ENCODE assay signal across 8 cellular contexts in genomic region chr9:126804696-126805545, GRCh38.
DNase-seq lines count a peak whose midpoint lies in the region; ATAC-seq and TF ChIP-seq lines count a peak whose summit lies in the region.

TSS of gene ZBTB43 (plus strand) at chr9:126805040. CDS start at chr9:126832510, 27,470 bp downstream.

- peak; percentile 91 for DNase-seq in GM04504 (ENCODE audit: low read depth)
- DNase-seq in NCI-H1092 treated with DMSO at 0.1 percent for 48 hours (lab: John Stamatoyannopoulos, UW) = peak; percentile 94
- peak; percentile 98 for DNase-seq in activated naive CD4-positive, alpha-beta T cell treated with anti-CD3 and anti-CD28 coated beads, Interleukin-2, amount 50 U/mL, for 16 hours
- DNase-seq in germinal center (ENCODE audit: low spot score) = peak; percentile 97
- peak; percentile 81 for DNase-seq in non-pigmented ciliary epithelial cell (ENCODE audit: low read depth)
- DNase-seq in substantia nigra (lab: John Stamatoyannopoulos, UW) = peak; percentile 59 to 96 (median 89)

- peak; percentile 62 for ATAC-seq in HG02571 (IDR thresholded peaks at IDR 0.05; ENCODE audit: unreplicated experiment)
- ATAC-seq in SK-N-SH treated with all-trans-retinoic acid at 6 μM for 48 hours = peak; percentile 96

- peak within 1 kb of the TSS; percentile 66 for H3K27ac ChIP-seq in substantia nigra (ENCODE audit: low read depth, low read length, poor library complexity, severe bottlenecking)

TF ChIP-seq in SK-N-SH treated with all-trans-retinoic acid at 6 μM for 48 hours, 23 proteins besides CTCF, POLR2A, EP300 and RAD21:
- TF ChIP-seq TSHZ2 (CRISPR knock-in tag; IDR thresholded peaks at IDR 0.05) = 0 out of 2 replicates have a peak, but pooled peaks have one; percentile 35
- no peak for TF ChIP-seq PPARA (CRISPR knock-in tag; IDR thresholded peaks at IDR 0.05; ENCODE audit: borderline replicate concordance)
- no peak for TF ChIP-seq GLIS3 (CRISPR knock-in tag; IDR thresholded peaks at IDR 0.05)

Comparison
In these comparisons a context has a peak if more than half of its experiments do, and no peak if none do; other contexts are left out.
1. Peak in every context shown above with its lines: DNase-seq, ATAC-seq and H3K27ac ChIP-seq.